8 cellular contexts compared by ENCODE assay signal in the genomic region with DNA sequence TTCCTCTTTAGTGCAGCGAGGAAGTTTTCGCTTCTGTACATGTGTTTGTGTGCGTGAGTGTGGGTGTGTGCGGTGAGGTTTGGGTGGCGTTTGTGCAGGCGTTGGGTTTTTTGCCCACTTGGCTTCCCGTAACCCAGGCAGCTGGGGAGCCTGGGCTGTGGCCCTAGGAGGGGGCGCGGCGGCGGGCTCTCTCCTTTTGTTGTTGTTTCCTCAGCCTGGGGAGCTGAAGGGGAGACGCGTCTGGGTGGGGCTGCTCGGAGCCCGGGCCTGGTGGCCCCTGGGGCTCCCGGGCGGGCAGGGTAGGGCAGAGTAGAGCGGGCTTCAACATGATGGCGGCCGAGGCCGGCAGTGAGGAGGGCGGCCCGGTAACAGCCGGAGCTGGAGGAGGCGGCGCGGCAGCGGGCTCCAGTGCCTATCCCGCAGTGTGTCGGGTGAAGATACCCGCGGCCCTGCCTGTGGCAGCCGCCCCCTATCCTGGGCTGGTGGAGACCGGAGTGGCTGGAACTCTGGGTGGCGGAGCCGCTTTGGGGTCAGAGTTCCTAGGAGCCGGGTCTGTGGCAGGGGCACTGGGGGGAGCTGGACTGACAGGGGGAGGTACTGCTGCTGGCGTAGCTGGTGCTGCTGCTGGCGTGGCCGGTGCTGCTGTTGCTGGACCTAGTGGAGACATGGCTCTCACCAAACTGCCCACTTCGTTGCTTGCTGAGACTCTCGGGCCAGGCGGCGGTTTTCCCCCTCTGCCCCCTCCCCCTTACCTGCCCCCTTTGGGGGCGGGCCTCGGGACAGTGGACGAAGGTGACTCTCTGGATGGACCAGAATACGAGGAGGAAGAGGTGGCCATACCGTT. TPM values are rescaled to one million over a fixed set of nuclear protein-coding genes. Genes with fewer than 3 reads are reported as not detected.
DNase-seq lines count a peak whose midpoint lies in the region; ATAC-seq and TF ChIP-seq lines count a peak whose summit lies in the region.

No MANE protein-coding gene starts in this region.

- peak overlapping the region; percentile 70 for H2AFZ ChIP-seq in smooth muscle cell (ENCODE audit: low read depth)

- peak overlapping the region; percentile 73 for H3K27ac ChIP-seq in smooth muscle cell (ENCODE audit: low read depth)

- TF ChIP-seq CTCF in GM13977 (IDR thresholded peaks at IDR 0.05; ENCODE audit: extremely low read depth, insufficient read depth, missing control alignments) (no peak), WTC11 (IDR thresholded peaks at IDR 0.05) (no peak), cardiac fibroblast (IDR thresholded peaks at IDR 0.05; ENCODE audit: low read depth, low read length) (no peak), smooth muscle cell (IDR thresholded peaks at IDR 0.05; ENCODE audit: borderline replicate concordance, insufficient read depth, poor library complexity, severe bottlenecking) (no peak)

- CTCF ChIA-PET in WTC11 (lab: Charles Lee), result interaction anchor here (1.0 kb wide), 2 partner anchors 17 to 132 kb away, joined by 3 to 4 read pairs; no protein-coding TSS in a partner anchor

- H3K27me3 ChIP-seq in H7 (ENCODE audit: control insufficient read depth, insufficient read depth, low read length) (peaks cover 6% of the 10 kb centered on the region; the same call in 1 of the 2 replicates), smooth muscle cell (ENCODE audit: low read depth) (no peaks in the 10 kb centered on the region)

- POLR2A ChIA-PET in WTC11 (lab: Charles Lee), result interaction anchor here (0.6 to 1.3 kb wide), 2 partner anchors 9 to 14 kb away, joined by 4 to 5 read pairs; no protein-coding TSS in a partner anchor

- peaks cover 41% of the 10 kb centered on the region for H4K20me1 ChIP-seq in smooth muscle cell (ENCODE audit: low read depth)

- H3F3A ChIP-seq in smooth muscle cell (ENCODE audit: low read depth), result no peaks in the 10 kb centered on the region

- peak overlapping the region; percentile 99 for H3K4me3 Mint-ChIP-seq in WTC11

- peak; percentile 51 for ATAC-seq in WTC11

- WGBS in smooth muscle cell (ENCODE audit: low lambda C conversion rate), result 2% methylated on average over 48 of the region's 49 CpGs

- DNase-seq in GM13977 (ENCODE audit: low spot score) (peak; percentile 73), H7 (peak; percentile 72), LoVo (ENCODE audit: low spot score) (peak; percentile 49), WTC11 (ENCODE audit: low spot score) (peak; percentile 64), cardiac fibroblast (ENCODE audit: low read depth in 2 of 2) (peak; percentile 67 to 73), inferior parietal cortex (ENCODE audit: extremely low spot score) (peak; percentile 75), smooth muscle cell (lab: John Stamatoyannopoulos, UW; ENCODE audit: unreplicated experiment) (peak; percentile 64), NCI-H1694 treated with DMSO at 0.1 percent for 48 hours (lab: John Stamatoyannopoulos, UW) (no peak)

- H3K36me3 ChIP-seq in H7 (replicated peaks; ENCODE audit: control insufficient read depth, insufficient read depth, low read length), result no peaks in the 10 kb centered on the region
- H3K36me3 ChIP-seq in smooth muscle cell (ENCODE audit: low read depth), result no peaks in the 10 kb centered on the region

- in situ Hi-C loops in GM13977 (cut with MboI; ENCODE audit: low pct_unique_long_range_greater_than_20kb, low sequenced_read_pairs, unreplicated experiment), result no loop called here

- H3K4me2 ChIP-seq in smooth muscle cell, result peak overlapping the region; percentile 96

- no peaks in the 10 kb centered on the region for H3K36me3 Mint-ChIP-seq in WTC11

- H3K4me3 ChIP-seq in H7 (ENCODE audit: insufficient read depth, low read depth, low read length), result peak overlapping the region; percentile 93
- peak overlapping the region; percentile 89 to 92 for H3K4me3 ChIP-seq in cardiac fibroblast (replicated peaks in 1 of 2; ENCODE audit: low read depth in 2 of 2, low read length in 2 of 2)
- H3K4me3 ChIP-seq in smooth muscle cell, result peak overlapping the region; percentile 88

- no peaks in the 10 kb centered on the region for H3K9me3 Mint-ChIP-seq in WTC11

- no peaks in the 10 kb centered on the region for H3K9me3 ChIP-seq in smooth muscle cell (replicated peaks; ENCODE audit: low read depth)

- peaks cover 52% of the 10 kb centered on the region for H3K79me2 ChIP-seq in smooth muscle cell (ENCODE audit: low read depth)

- H3K4me1 Mint-ChIP-seq in WTC11, result peaks cover 36% of the 10 kb centered on the region

- H3K9ac ChIP-seq in smooth muscle cell (ENCODE audit: low read depth), result peak overlapping the region; percentile 87

- peak overlapping the region; percentile 98 for H3K27ac Mint-ChIP-seq in WTC11

- H3K4me1 ChIP-seq in smooth muscle cell (ENCODE audit: low read depth), result peaks cover 15% of the 10 kb centered on the region

- H3K27me3 Mint-ChIP-seq in WTC11 (ENCODE audit: low read depth), result peaks cover 39% of the 10 kb centered on the region

TF ChIP-seq in WTC11, 78 proteins besides CTCF, POLR2A, EP300 and RAD21:
- TF ChIP-seq CBFB (CRISPR knock-in tag; IDR thresholded peaks at IDR 0.05; ENCODE audit: low read depth) (0 out of 2 replicates have a peak, but pooled peaks have one; percentile 38), MYBL2 (CRISPR knock-in tag; IDR thresholded peaks at IDR 0.05) (0 out of 2 replicates have a peak, but pooled peaks have one; percentile 31), NFATC4 (CRISPR knock-in tag; IDR thresholded peaks at IDR 0.05) (no peak), NFYB (CRISPR knock-in tag; conservative IDR thresholded peaks at IDR 0.05; ENCODE audit: low read depth) (0 out of 2 replicates have a peak, but pooled peaks have one; percentile 14), ETV6 (CRISPR knock-in tag; IDR thresholded peaks at IDR 0.05) (no peak), CDX4 (CRISPR knock-in tag; IDR thresholded peaks at IDR 0.05; ENCODE audit: borderline replicate concordance) (no peak), TP53 (CRISPR knock-in tag; IDR thresholded peaks at IDR 0.05) (peak; percentile 24; the same call in 1 of the 2 replicates), IRF1 (CRISPR knock-in tag; IDR thresholded peaks at IDR 0.05) (0 out of 2 replicates have a peak, but pooled peaks have one; percentile 11), ARID4B (CRISPR knock-in tag; IDR thresholded peaks at IDR 0.05; ENCODE audit: borderline replicate concordance) (no peak), NR2C2 (CRISPR knock-in tag; IDR thresholded peaks at IDR 0.05) (no peak)
- TF ChIP-seq, protein P1, sequence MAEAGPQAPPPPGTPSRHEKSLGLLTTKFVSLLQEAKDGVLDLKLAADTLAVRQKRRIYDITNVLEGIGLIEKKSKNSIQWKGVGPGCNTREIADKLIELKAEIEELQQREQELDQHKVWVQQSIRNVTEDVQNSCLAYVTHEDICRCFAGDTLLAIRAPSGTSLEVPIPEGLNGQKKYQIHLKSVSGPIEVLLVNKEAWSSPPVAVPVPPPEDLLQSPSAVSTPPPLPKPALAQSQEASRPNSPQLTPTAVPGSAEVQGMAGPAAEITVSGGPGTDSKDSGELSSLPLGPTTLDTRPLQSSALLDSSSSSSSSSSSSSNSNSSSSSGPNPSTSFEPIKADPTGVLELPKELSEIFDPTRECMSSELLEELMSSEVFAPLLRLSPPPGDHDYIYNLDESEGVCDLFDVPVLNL (CRISPR knock-in tag; IDR thresholded peaks at IDR 0.05; ENCODE audit: borderline replicate concordance, low read depth), result 0 out of 2 replicates have a peak, but pooled peaks have one; percentile 40

RNA-seq across cellular contexts. Expression of gene RASA1, which starts 0.7 kb away (rescaled TPM):
- 23.3 and 32.0 TPM in 2 replicates for total RNA-seq in H7 (2014; rRNA removed; shearing (Covaris generic))
- total RNA-seq in WTC11 (2021) (31.0 to 32.1 TPM (median 32.0 TPM) in 3 replicates), smooth muscle cell (59.6 and 69.5 TPM in 2 replicates)
- 21.3 and 28.9 TPM in 2 replicates for polyA plus RNA-seq in smooth muscle cell
